23 cellular contexts compared by ENCODE assay signal in the genomic region with DNA sequence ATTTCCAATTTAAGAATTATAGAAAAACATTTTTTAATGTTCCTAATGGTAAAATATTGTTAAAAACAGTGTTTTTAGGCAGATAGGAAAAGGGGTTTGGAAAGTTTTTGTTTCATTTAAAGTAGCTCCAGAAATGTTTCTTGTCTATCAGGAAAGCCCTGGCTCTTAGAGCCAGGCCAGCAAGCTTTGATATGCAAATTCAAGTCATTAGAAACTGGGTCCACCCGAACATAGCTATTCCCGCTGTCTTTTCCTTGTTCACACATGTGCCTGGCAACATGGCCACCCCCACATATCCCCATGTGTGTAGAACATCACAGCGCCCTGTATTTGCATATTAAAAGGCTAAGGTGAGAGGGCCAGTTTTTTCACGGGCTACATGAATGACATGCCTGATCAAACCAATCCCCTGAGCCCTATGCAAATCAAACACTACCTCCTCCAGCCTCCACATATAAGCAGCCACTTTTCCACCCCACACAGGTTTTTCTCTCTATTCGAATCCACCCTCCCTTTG.
"Had no signal": no experiment of that assay in that cellular context is flagged by ENCODE, and none has a peak within 500 bp of the region (broad histone marks: within the 10 kb centered on the region; RNA-seq: fewer than 3 reads in every experiment).

No MANE protein-coding gene starts in this region.

- H3K36me3 ChIP-seq: cardiac muscle cell, gastroesophageal sphincter, pancreas, right atrium auricular region, thoracic aorta, upper lobe of left lung had no signal

- H3K27ac ChIP-seq: body of pancreas, cardiac muscle cell, epithelial cell of prostate, gastroesophageal sphincter, pancreas, psoas muscle, right atrium auricular region, thoracic aorta, upper lobe of left lung had no signal

- H3K27me3 ChIP-seq: body of pancreas, cardiac muscle cell, gastroesophageal sphincter, pancreas, right atrium auricular region, upper lobe of left lung had no signal

- ATAC-seq: activated naive CD8-positive, alpha-beta T cell treated with anti-CD3 and anti-CD28 coated beads, Interleukin-2, amount 50 U/mL, for 24 hours; body of pancreas; gastroesophageal sphincter; left colon; pancreas; psoas muscle had no signal

- DNase-seq: activated CD4-positive, alpha-beta memory T cell treated with anti-CD3 and anti-CD28 coated beads, Interleukin-2, amount 10 ng/mL, durations not matched to agents 7 days and 5 days; activated CD4-positive, alpha-beta T cell treated with anti-CD3 and anti-CD28 coated beads, Interleukin-2, amount 10 ng/mL, durations not matched to agents 24 days and 14 days; activated effector memory CD4-positive, alpha-beta T cell treated with anti-CD3 and anti-CD28 coated beads, Interleukin-2, amount 50 U/mL, for 16 hours; activated naive CD4-positive, alpha-beta T cell treated with anti-CD3 and anti-CD28 coated beads, Interleukin-2, amount 50 U/mL, for 16 hours; activated naive CD8-positive, alpha-beta T cell treated with anti-CD3 and anti-CD28 coated beads, Interleukin-2, amount 50 U/mL, for 24 hours; activated T-cell treated with anti-CD3 and anti-CD28 coated beads for 4 hours; body of pancreas; cortex of kidney; head of caudate nucleus; hypothalamus; islet precursor cell; left colon; pancreas; psoas muscle; stimulated activated CD4-positive, alpha-beta T cell treated with anti-CD3 and anti-CD28 coated beads, Interleukin-4, amount 100 ng/mL, for 24 hours; stimulated activated naive CD4-positive, alpha-beta T cell treated with Interleukin-2 at 50 U/mL for 16 hours; T1000; upper lobe of left lung had no signal

- H3K4me3 ChIP-seq: body of pancreas, cardiac muscle cell, gastroesophageal sphincter, pancreas, psoas muscle, right atrium auricular region, thoracic aorta, upper lobe of left lung had no signal

- H3K9me3 ChIP-seq: body of pancreas, pancreas, psoas muscle, thoracic aorta, upper lobe of left lung had no signal

- H3K4me1 ChIP-seq: body of pancreas, gastroesophageal sphincter, pancreas, psoas muscle, right atrium auricular region, upper lobe of left lung had no signal
